Comparison of ENCODE assay signal across 8 cellular contexts in the genomic region with DNA sequence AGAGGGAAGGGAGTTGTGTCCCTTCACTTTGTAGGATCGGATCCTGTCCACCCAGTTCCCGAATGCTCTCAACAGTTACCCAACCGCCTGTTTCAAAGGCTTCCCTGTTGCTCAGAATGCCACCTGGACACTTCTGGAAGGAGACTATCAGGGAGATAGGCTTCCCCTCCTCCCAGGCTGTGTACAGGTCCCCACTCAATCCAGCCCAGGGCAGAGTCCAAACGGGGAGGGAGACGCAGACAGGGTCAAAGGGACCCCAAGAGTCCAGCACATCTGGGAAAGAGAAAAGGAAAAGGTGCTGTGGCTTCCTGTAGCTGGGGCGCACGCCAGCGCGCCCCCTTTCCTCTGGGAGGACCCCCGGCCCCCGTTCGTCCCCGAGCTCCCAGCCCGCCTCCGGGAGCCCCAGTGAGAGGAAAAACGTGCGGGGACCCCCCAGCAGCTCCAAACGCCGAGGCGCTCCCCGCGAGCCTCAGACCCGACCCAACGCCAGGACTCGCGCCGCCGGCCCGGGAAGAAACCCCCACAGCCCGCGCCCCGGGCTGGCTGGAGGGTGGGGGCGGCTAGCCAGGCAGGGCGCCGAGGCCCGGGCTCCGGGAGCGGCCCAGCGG. TPM values are rescaled to one million over a fixed set of nuclear protein-coding genes. Genes with fewer than 3 reads are reported as not detected.
DNase-seq lines count a peak whose midpoint lies in the region; ATAC-seq, FAIRE-seq and TF ChIP-seq lines count a peak whose summit lies in the region.

No MANE protein-coding gene starts in this region.

- TF ChIP-seq CTCF in heart right ventricle (IDR thresholded peaks at IDR 0.05): peak in 1 of 9 donors; percentile 3
- TF ChIP-seq CTCF in OCI-LY1 (IDR thresholded peaks at IDR 0.05; ENCODE audit: low read length): peak; percentile 46
- TF ChIP-seq CTCF in bronchial epithelial cell (IDR thresholded peaks at IDR 0.05; ENCODE audit: insufficient read depth, low read length, severe bottlenecking): no peak
- no peak for TF ChIP-seq CTCF in lower lobe of right lung (IDR thresholded peaks at IDR 0.05)
- no peak for TF ChIP-seq CTCF in transverse colon (IDR thresholded peaks at IDR 0.05)

- H3K4me1 ChIP-seq in heart right ventricle (peaks cover 13 to 60% (median 55%) of the 10 kb centered on the region in 9 donors), OCI-LY1 (ENCODE audit: insufficient read depth, low read length, severe bottlenecking) (peaks cover 43% of the 10 kb centered on the region), lower lobe of right lung (peaks cover 51% of the 10 kb centered on the region), transverse colon (peaks cover 25 to 52% (median 44%) of the 10 kb centered on the region in 4 donors)

- in situ Hi-C loops in transverse colon (cut with MboI; ENCODE audit: low pct_ligation_motif_present in 1 of 4, low pct_unique_long_range_greater_than_20kb in 1 of 4, low sequenced_read_pairs in 3 of 4): no loop called here

- H4K20me1 ChIP-seq in OCI-LY1 (ENCODE audit: insufficient read depth, low read length): no peaks in the 10 kb centered on the region

- H3K9me2 ChIP-seq in OCI-LY1 (ENCODE audit: low read depth, low read length): no peaks in the 10 kb centered on the region

- intact Hi-C loops in heart right ventricle (cut with DNase I): loop anchor here in 3 of 10 donors (2.0 to 5.0 kb wide), 4 partner anchors 26 to 43 kb away; a partner anchor contains a TSS
- intact Hi-C loops in cardiac septum (cut with DNase I): no loop called here
- intact Hi-C loops in lower lobe of right lung (cut with DNase I): no loop called here
- intact Hi-C loops in transverse colon (cut with DNase I; ENCODE audit: low total_unique reads): no loop called here
- intact Hi-C loops in posterior vena cava (cut with DNase I): no loop called here

- DNase-seq in heart right ventricle (no peak), cardiac septum (ENCODE audit: low spot score) (no peak), bronchial epithelial cell (ENCODE audit: low read depth) (peak; percentile 44), lower lobe of right lung (no peak), transverse colon (peak; percentile 57), posterior vena cava (ENCODE audit: low spot score) (no peak)

- ATAC-seq in heart right ventricle: peak in 3 of 8 donors; percentile 0 to 8 (median 8)
- peak; percentile 23 for ATAC-seq in HG02759 (IDR thresholded peaks at IDR 0.05; ENCODE audit: unreplicated experiment)
- ATAC-seq in lower lobe of right lung: peak; percentile 13 to 32

- peak overlapping the region; percentile 93 for H3K4me2 ChIP-seq in OCI-LY1 (ENCODE audit: low read length)

- H3K9me3 ChIP-seq in heart right ventricle (peaks cover 0 to 8% (median 0%) of the 10 kb centered on the region in 11 donors), OCI-LY1 (ENCODE audit: low read length) (no peaks in the 10 kb centered on the region), lower lobe of right lung (no peaks in the 10 kb centered on the region), transverse colon (no peaks in the 10 kb centered on the region)

- FAIRE-seq in bronchial epithelial cell (lab: Jason Lieb, UNC): no peak

- no peak overlapping the region for H2AFZ ChIP-seq in OCI-LY1 (ENCODE audit: low read length)

- TF ChIP-seq POLR2A in transverse colon (IDR thresholded peaks at IDR 0.05): peak; percentile 30

- no peaks in the 10 kb centered on the region for H3K27me3 ChIP-seq in heart right ventricle
- no peaks in the 10 kb centered on the region; the same call in 1 of the 2 replicates for H3K27me3 ChIP-seq in OCI-LY1 (ENCODE audit: insufficient read depth, low read length)
- H3K27me3 ChIP-seq in bronchial epithelial cell (ENCODE audit: control insufficient read depth, insufficient read depth, low read length): no peaks in the 10 kb centered on the region
- no peaks in the 10 kb centered on the region for H3K27me3 ChIP-seq in lower lobe of right lung (ENCODE audit: low read depth)
- no peaks in the 10 kb centered on the region for H3K27me3 ChIP-seq in transverse colon

- H3F3A ChIP-seq in OCI-LY1 (ENCODE audit: insufficient read depth, low read length): no peaks in the 10 kb centered on the region

- WGBS in heart right ventricle, 2 donors: 1% methylated on average over 31 to 39 of the region's 39 CpGs
- 0% methylated on average over 21 of the region's 39 CpGs; no CpG with 5 or more reads in 1 of the 2 donors for WGBS in transverse colon (ENCODE audit: low coverage in 1 of 2), 2 donors

- H3K27ac ChIP-seq in heart right ventricle (peak overlapping the region; percentile 76 to 99 (median 96)), OCI-LY1 (ENCODE audit: low read depth, low read length, poor library complexity, severe bottlenecking) (peak overlapping the region; percentile 26), lower lobe of right lung (peak overlapping the region; percentile 99), transverse colon (peak overlapping the region; percentile 97 to 100 (median 98))

- peak overlapping the region; percentile 78 to 100 (median 96) for H3K4me3 ChIP-seq in heart right ventricle
- H3K4me3 ChIP-seq in OCI-LY1 (ENCODE audit: low read depth, low read length, poor library complexity, severe bottlenecking): peak overlapping the region; percentile 73
- peak overlapping the region; percentile 66 for H3K4me3 ChIP-seq in bronchial epithelial cell (ENCODE audit: low read depth, low read length)
- peak overlapping the region; percentile 96 for H3K4me3 ChIP-seq in lower lobe of right lung
- H3K4me3 ChIP-seq in transverse colon: peak overlapping the region; percentile 66 to 100 (median 92)

- H3K36me3 ChIP-seq in heart right ventricle (peaks cover 0 to 33% (median 11%) of the 10 kb centered on the region in 9 donors), OCI-LY1 (ENCODE audit: insufficient read depth, low read length) (peaks cover 8% of the 10 kb centered on the region; the same call in 1 of the 2 replicates), bronchial epithelial cell (ENCODE audit: control insufficient read depth, insufficient read depth, low read length) (peaks cover 10% of the 10 kb centered on the region), lower lobe of right lung (peaks cover 28% of the 10 kb centered on the region), transverse colon (no peaks in the 10 kb centered on the region)

- no peak for TF ChIP-seq EP300 in transverse colon (IDR thresholded peaks at IDR 0.05; ENCODE audit: low read depth)

- H3K79me2 ChIP-seq in OCI-LY1 (ENCODE audit: insufficient read depth, low read length): peaks cover 24% of the 10 kb centered on the region

- H3K9ac ChIP-seq in OCI-LY1 (ENCODE audit: low read length): peak overlapping the region; percentile 75

RNA-seq across cellular contexts. Expression of a gene that starts 0.6 kb away (rescaled TPM):
- total RNA-seq in heart right ventricle (100 to 1,000 TPM in 1 of 10 donors, 10 to 100 TPM in 9; 56.1 to 104 (median 64.2) TPM), cardiac septum (80.2 TPM), bronchial epithelial cell (269 and 295 TPM in 2 replicates), lower lobe of right lung (126 TPM), transverse colon (100 to 1,000 TPM in 3 of 4 donors, 10 to 100 TPM in 1; 89.4 to 205 (median 147) TPM), posterior vena cava (100 to 1,000 TPM; 130 TPM)
- 100 to 1,000 TPM in 1 of 2 donors, 10 to 100 TPM in 1; 21.5 to 113 TPM for polyA plus RNA-seq in heart right ventricle

RNA-seq across cellular contexts. Expression of a gene that starts 0.9 kb away (rescaled TPM):
- total RNA-seq in heart right ventricle (1 to 10 TPM in 3 of 10 donors, under 1 TPM in 5, not detected in 2; 0.20 to 1.7 (median 0.68) TPM), cardiac septum (0.62 TPM), bronchial epithelial cell (under 0.01 and 0.38 TPM in 2 replicates), lower lobe of right lung (1.6 TPM), transverse colon (1 to 10 TPM in 1 of 4 donors, under 1 TPM in 1, not detected in 2; 0.68 to 1.5 TPM), posterior vena cava (1 to 10 TPM in 1 of 2 donors, under 1 TPM in 1; 0.57 to 1.2 TPM)
- polyA plus RNA-seq in heart right ventricle: 1 to 10 TPM in 1 of 2 donors, under 1 TPM in 1; 0.17 to 1.5 TPM

RNA-seq across cellular contexts. Expression of a gene that starts 18.9 kb away (rescaled TPM):
- total RNA-seq in heart right ventricle (10 to 100 TPM in 9 of 10 donors, 1 to 10 TPM in 1; 9.7 to 16.0 (median 14.1) TPM), cardiac septum (12.5 TPM), bronchial epithelial cell (46.6 and 51.3 TPM in 2 replicates), lower lobe of right lung (15.2 TPM), transverse colon (10 to 100 TPM in 3 of 4 donors, 1 to 10 TPM in 1; 3.7 to 21.4 (median 17.9) TPM), posterior vena cava (10 to 100 TPM; 11.8 to 12.0 TPM)
- polyA plus RNA-seq in heart right ventricle: 10 to 100 TPM; 31.5 to 44.8 TPM

RNA-seq across cellular contexts. Expression of a gene that starts 18.9 kb away (rescaled TPM):
- 10 to 100 TPM; 41.7 to 75.0 (median 58.2) TPM for total RNA-seq in heart right ventricle
- polyA plus RNA-seq in heart right ventricle: 10 to 100 TPM; 83.9 to 85.4 TPM
- 58.7 TPM for total RNA-seq in cardiac septum
- total RNA-seq in bronchial epithelial cell: 23.4 and 44.5 TPM in 2 replicates
- 49.4 TPM for total RNA-seq in lower lobe of right lung
- 10 to 100 TPM; 14.2 to 66.1 (median 50.2) TPM for total RNA-seq in transverse colon
- total RNA-seq in posterior vena cava: 10 to 100 TPM; 27.7 to 30.2 TPM

RNA-seq across cellular contexts. Expression of a gene that starts 27.2 kb away (rescaled TPM):
- total RNA-seq in heart right ventricle: 1,000 to 10,000 TPM in 3 of 10 donors, 100 to 1,000 TPM in 7; 859 to 1,268 (median 927) TPM
- polyA plus RNA-seq in heart right ventricle: 1,000 to 10,000 TPM in 1 of 2 donors, 100 to 1,000 TPM in 1; 903 to 3,182 TPM
- 761 TPM for total RNA-seq in cardiac septum
- 2,200 and 3,023 TPM in 2 replicates for total RNA-seq in bronchial epithelial cell
- total RNA-seq in lower lobe of right lung: 1,397 TPM
- total RNA-seq in transverse colon: 1,000 to 10,000 TPM in 2 of 4 donors, 100 to 1,000 TPM in 2; 725 to 1,490 (median 1,034) TPM
- 1,000 to 10,000 TPM; 1,252 to 1,287 TPM for total RNA-seq in posterior vena cava

Comparison
In these comparisons a context has a peak if more than half of its experiments do, and no peak if none do; other contexts are left out.
1. DNase-seq: peak in bronchial epithelial cell (single experiment) and transverse colon (single experiment); none in heart right ventricle (0 of 2), cardiac septum (single experiment), lower lobe of right lung (single experiment) and posterior vena cava (single experiment).
2. H3K27ac ChIP-seq: peak in every context shown above with its lines; median percentile 99 in lower lobe of right lung; 98 in transverse colon; 96 in heart right ventricle; 26 in OCI-LY1.
3. Peak in every context shown above with its lines, with median percentiles within 50 percentile points of each other: H3K4me3 ChIP-seq.